Comparison of ENCODE assay signal across 1 cellular context in genomic region chr4:185040523-185040922, GRCh38.
TF ChIP-seq lines count a peak whose summit lies in the region.

No MANE protein-coding gene starts in this region.

TF ChIP-seq in K562, 482 proteins besides CTCF, POLR2A, EP300 and RAD21 (continued from another document):
- TF ChIP-seq E2F1 (CRISPR knock-in tag; IDR thresholded peaks at IDR 0.05) (no peak), ZKSCAN3 (CRISPR knock-in tag; IDR thresholded peaks at IDR 0.05) (no peak), TRIM28 (IDR thresholded peaks at IDR 0.05) (no peak), ESRRB (CRISPR knock-in tag; IDR thresholded peaks at IDR 0.05; ENCODE audit: borderline replicate concordance) (no peak), XRCC5 (IDR thresholded peaks at IDR 0.05; ENCODE audit: low read depth, low read length) (no peak), SMARCA4 (IDR thresholded peaks at IDR 0.05) (no peak), NEUROD1 (IDR thresholded peaks at IDR 0.05; ENCODE audit: borderline replicate concordance, low read depth, low read length, partially characterized antibody) (no peak), ZZZ3 (IDR thresholded peaks at IDR 0.05) (no peak), RFX1 (IDR thresholded peaks at IDR 0.05) (no peak), ATF3 (IDR thresholded peaks at IDR 0.05) (peak; percentile 38; the same call in 1 of the 2 replicates), ATF3 (CRISPR knock-in tag; conservative IDR thresholded peaks at IDR 0.05) (no peak), ETS2 (tag; IDR thresholded peaks at IDR 0.05; ENCODE audit: borderline replicate concordance, poor library complexity, severe bottlenecking) (no peak), ZBTB33 (CRISPR knock-in tag; IDR thresholded peaks at IDR 0.05) (no peak), CHD1 (IDR thresholded peaks at IDR 0.05; ENCODE audit: low read length) (no peak), NR0B1 (IDR thresholded peaks at IDR 0.05; ENCODE audit: partially characterized antibody) (no peak), GMEB1 (CRISPR knock-in tag; IDR thresholded peaks at IDR 0.05) (no peak), HDAC3 (IDR thresholded peaks at IDR 0.05; ENCODE audit: borderline replicate concordance, partially characterized antibody) (no peak)
